Comparison of ENCODE assay signal across 20 cellular contexts in genomic region chr2:141379965-141380624, GRCh38.
"Had no signal": no experiment of that assay in that cellular context is flagged by ENCODE, and none has a peak within 500 bp of the region (broad histone marks: within the 10 kb centered on the region; RNA-seq: fewer than 3 reads in every experiment).

No MANE protein-coding gene starts in this region.

- H3K27ac Mint-ChIP-seq: activated CD4-positive, alpha-beta memory T cell treated with anti-CD3 and anti-CD28 coated beads, Interleukin-2, amount 10 ng/mL, durations not matched to agents 7 days and 5 days; activated naive CD8-positive, alpha-beta T cell; activated T-cell treated with anti-CD3 and anti-CD28 coated beads, Interleukin-2, amount 50 U/mL, for 72 hours; mesothelial cell of epicardium; WTC11 had no signal

- FAIRE-seq: kidney, TTC549 had no signal

- H3K4me3 Mint-ChIP-seq: activated CD4-positive, alpha-beta memory T cell treated with anti-CD3 and anti-CD28 coated beads, Interleukin-2, amount 10 ng/mL, durations not matched to agents 7 days and 5 days; activated naive CD8-positive, alpha-beta T cell; activated T-cell treated with anti-CD3 and anti-CD28 coated beads, Interleukin-2, amount 50 U/mL, for 72 hours; mesothelial cell of epicardium; WTC11 had no signal

- ATAC-seq: activated T-cell treated with anti-CD3 and anti-CD28 coated beads, Interleukin-2, amount 50 U/mL, for 72 hours; body of pancreas; esophagus mucosa; upper lobe of right lung; WTC11 had no signal

- H3K4me3 ChIP-seq: body of pancreas, coronary artery, stomach, testis, upper lobe of right lung had no signal

- H3K4me1 Mint-ChIP-seq: activated CD4-positive, alpha-beta memory T cell treated with anti-CD3 and anti-CD28 coated beads, Interleukin-2, amount 10 ng/mL, durations not matched to agents 7 days and 5 days had no signal

- H3K27me3 Mint-ChIP-seq: activated CD4-positive, alpha-beta memory T cell treated with anti-CD3 and anti-CD28 coated beads, Interleukin-2, amount 10 ng/mL, durations not matched to agents 7 days and 5 days; activated naive CD8-positive, alpha-beta T cell had no signal

- H3K4me1 ChIP-seq: body of pancreas, stomach, testis, upper lobe of right lung had no signal

- DNase-seq: activated CD4-positive, alpha-beta memory T cell treated with anti-CD3 and anti-CD28 coated beads, Interleukin-2, amount 10 ng/mL, durations not matched to agents 7 days and 5 days; activated CD4-positive, alpha-beta T cell treated with anti-CD3 and anti-CD28 coated beads for 4 hours; activated CD8-positive, alpha-beta memory T cell treated with anti-CD3 and anti-CD28 coated beads, Interleukin-2, amount 50 U/mL, for 4 hours; activated gamma-delta T cell; activated T-cell treated with anti-CD3 and anti-CD28 coated beads, Interleukin-2, amount 50 U/mL, for 72 hours; amygdala; body of pancreas; caudate nucleus; hippocampal formation; kidney; stimulated activated CD4-positive, alpha-beta T cell treated with anti-CD3 and anti-CD28 coated beads, Interleukin-1b, Interleukin-23, amount 100 ng/mL, for 48 hours; stomach; testis; upper lobe of right lung had no signal

- H3K36me3 Mint-ChIP-seq: activated naive CD8-positive, alpha-beta T cell had no signal

- H3K36me3 ChIP-seq: stomach, upper lobe of right lung had no signal

- H3K9me3 ChIP-seq: testis, upper lobe of right lung had no signal

- H3K27me3 ChIP-seq: body of pancreas, stomach, testis, upper lobe of right lung had no signal

- H3K27ac ChIP-seq: body of pancreas, coronary artery, stomach, testis, upper lobe of right lung had no signal
